In genomic region chrX:2450681-2451080, GRCh38 we compare ENCODE assay signal across 2 cellular contexts.
TF ChIP-seq lines count a peak whose summit lies in the region.

No MANE protein-coding gene starts in this region.

TF ChIP-seq in HCT116, 20 proteins besides CTCF, POLR2A, EP300 and RAD21:
- TF ChIP-seq FOSL1 (IDR thresholded peaks at IDR 0.05; ENCODE audit: low read depth) (no peak), POLR2AphosphoS5 (IDR thresholded peaks at IDR 0.05; ENCODE audit: low read depth, low read length) (no peak), CEBPB (IDR thresholded peaks at IDR 0.05; ENCODE audit: low read depth) (no peak), EGR1 (IDR thresholded peaks at IDR 0.05; ENCODE audit: low read depth) (no peak), CBX3 (IDR thresholded peaks at IDR 0.05; ENCODE audit: low read depth) (no peak), ZFX (IDR thresholded peaks at IDR 0.05) (no peak), SIN3A (IDR thresholded peaks at IDR 0.05; ENCODE audit: low read depth) (no peak), ZBTB33 (IDR thresholded peaks at IDR 0.05; ENCODE audit: extremely low read depth, insufficient replicate concordance, low read length) (no peak), SP1 (IDR thresholded peaks at IDR 0.05; ENCODE audit: low read depth) (no peak), ELF1 (IDR thresholded peaks at IDR 0.05; ENCODE audit: borderline replicate concordance, low read depth) (no peak), TCF7L2 (IDR thresholded peaks at IDR 0.05; ENCODE audit: borderline replicate concordance, extremely low read depth, insufficient read depth, insufficient read length) (no peak), ZNF274 (IDR thresholded peaks at IDR 0.05; ENCODE audit: low read depth, low read length) (no peak)
- TF ChIP-seq, protein P1, sequence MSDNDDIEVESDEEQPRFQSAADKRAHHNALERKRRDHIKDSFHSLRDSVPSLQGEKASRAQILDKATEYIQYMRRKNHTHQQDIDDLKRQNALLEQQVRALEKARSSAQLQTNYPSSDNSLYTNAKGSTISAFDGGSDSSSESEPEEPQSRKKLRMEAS (IDR thresholded peaks at IDR 0.05), result no peak
- TF ChIP-seq, protein P2, sequence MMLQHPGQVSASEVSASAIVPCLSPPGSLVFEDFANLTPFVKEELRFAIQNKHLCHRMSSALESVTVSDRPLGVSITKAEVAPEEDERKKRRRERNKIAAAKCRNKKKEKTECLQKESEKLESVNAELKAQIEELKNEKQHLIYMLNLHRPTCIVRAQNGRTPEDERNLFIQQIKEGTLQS (IDR thresholded peaks at IDR 0.05), result no peak

TF ChIP-seq in H1, 55 proteins besides CTCF, POLR2A, EP300 and RAD21:
- TF ChIP-seq NANOG (IDR thresholded peaks at IDR 0.05; ENCODE audit: insufficient read depth, low read depth, low read length, poor library complexity, severe bottlenecking) (no peak), ASH2L (IDR thresholded peaks at IDR 0.05; ENCODE audit: low read length) (no peak), TCF12 (IDR thresholded peaks at IDR 0.05; ENCODE audit: low read depth, low read length) (no peak), EGR1 (IDR thresholded peaks at IDR 0.05; ENCODE audit: borderline replicate concordance, low read depth, low read length) (no peak), SP2 (IDR thresholded peaks at IDR 0.05; ENCODE audit: low read length) (no peak), KDM5A (IDR thresholded peaks at IDR 0.05; ENCODE audit: low read length) (no peak), EZH2 (IDR thresholded peaks at IDR 0.05; ENCODE audit: low read depth, low read length, severe bottlenecking) (no peak), SIN3A (conservative IDR thresholded peaks at IDR 0.05 in 1 of 2, IDR thresholded peaks at IDR 0.05 in 1 of 2; ENCODE audit: low read depth in 1 of 2, low read length in 2 of 2) (no peak), SRF (IDR thresholded peaks at IDR 0.05; ENCODE audit: low read depth, low read length) (no peak), BACH1 (IDR thresholded peaks at IDR 0.05; ENCODE audit: low read length) (no peak)
- TF ChIP-seq, protein P3, sequence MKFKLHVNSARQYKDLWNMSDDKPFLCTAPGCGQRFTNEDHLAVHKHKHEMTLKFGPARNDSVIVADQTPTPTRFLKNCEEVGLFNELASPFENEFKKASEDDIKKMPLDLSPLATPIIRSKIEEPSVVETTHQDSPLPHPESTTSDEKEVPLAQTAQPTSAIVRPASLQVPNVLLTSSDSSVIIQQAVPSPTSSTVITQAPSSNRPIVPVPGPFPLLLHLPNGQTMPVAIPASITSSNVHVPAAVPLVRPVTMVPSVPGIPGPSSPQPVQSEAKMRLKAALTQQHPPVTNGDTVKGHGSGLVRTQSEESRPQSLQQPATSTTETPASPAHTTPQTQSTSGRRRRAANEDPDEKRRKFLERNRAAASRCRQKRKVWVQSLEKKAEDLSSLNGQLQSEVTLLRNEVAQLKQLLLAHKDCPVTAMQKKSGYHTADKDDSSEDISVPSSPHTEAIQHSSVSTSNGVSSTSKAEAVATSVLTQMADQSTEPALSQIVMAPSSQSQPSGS (IDR thresholded peaks at IDR 0.05; ENCODE audit: low read length), result no peak
- TF ChIP-seq, protein P2 (IDR thresholded peaks at IDR 0.05; ENCODE audit: insufficient read depth, low read depth, low read length), result no peak
